8 cellular contexts compared by ENCODE assay signal in genomic region chr18:35267161-35267651, GRCh38. TPM values are rescaled to one million over a fixed set of nuclear protein-coding genes. Genes with fewer than 3 reads are reported as not detected.
DNase-seq lines count a peak whose midpoint lies in the region; ATAC-seq, FAIRE-seq and TF ChIP-seq lines count a peak whose summit lies in the region.

No MANE protein-coding gene starts in this region.

- CTCF ChIA-PET in mammary epithelial cell (lab: Charles Lee; ENCODE audit: low non-redundant PET), result no interaction called here

- in situ Hi-C loops in mammary epithelial cell (cut with MboI; ENCODE audit: low sequenced_read_pairs in 2 of 2), result no loop called here

- no peaks in the 10 kb centered on the region for H3K27me3 ChIP-seq in mammary epithelial cell (ENCODE audit: insufficient read depth, low read length)

- H3K36me3 ChIP-seq in mammary epithelial cell (ENCODE audit: insufficient read depth, low read length), result no peaks in the 10 kb centered on the region
- H3K36me3 ChIP-seq in kidney (ENCODE audit: control insufficient read depth in 1 of 2, insufficient read depth in 2 of 2, low read length in 2 of 2), result peaks cover 2 to 5% of the 10 kb centered on the region in 2 donors

- no peak for TF ChIP-seq CTCF in mammary epithelial cell (conservative IDR thresholded peaks at IDR 0.05 in 1 of 2, IDR thresholded peaks at IDR 0.05 in 1 of 2; ENCODE audit: extremely low read depth in 1 of 2, insufficient read depth in 1 of 2, low read depth in 1 of 2, low read length in 2 of 2)
- no peak for TF ChIP-seq CTCF in kidney (IDR thresholded peaks at IDR 0.05; ENCODE audit: borderline replicate concordance, extremely low read depth, insufficient read depth)

- peak overlapping the region; percentile 83 for H3K4me2 ChIP-seq in mammary epithelial cell (ENCODE audit: insufficient read depth, low read depth, low read length)

- H3K79me2 ChIP-seq in mammary epithelial cell (ENCODE audit: insufficient read depth, low read length), result no peaks in the 10 kb centered on the region

- peak; percentile 76 for ATAC-seq in GM18511 (IDR thresholded peaks at IDR 0.05; ENCODE audit: unreplicated experiment)
- peak; percentile 80 for ATAC-seq in HG03342 (IDR thresholded peaks at IDR 0.05; ENCODE audit: unreplicated experiment)
- ATAC-seq in HG03280 (IDR thresholded peaks at IDR 0.05; ENCODE audit: unreplicated experiment), result no peak

- H3K9ac ChIP-seq in mammary epithelial cell (ENCODE audit: insufficient read depth, low read length) (no peak overlapping the region), kidney (ENCODE audit: low read length in 2 of 2) (peak overlapping the region; percentile 48 to 61)

- peak overlapping the region; percentile 91 for H2AFZ ChIP-seq in mammary epithelial cell (ENCODE audit: low read depth, low read length)

- WGBS in mammary epithelial cell (ENCODE audit: low coverage, missing lambda C conversion rate), result 9% methylated on average over 25 of the region's 48 CpGs

- H3K27ac ChIP-seq in mammary epithelial cell (ENCODE audit: insufficient read depth, low read depth, low read length), result no peak overlapping the region
- peak overlapping the region; percentile 37 to 67 for H3K27ac ChIP-seq in kidney (ENCODE audit: low read depth in 2 of 2, low read length in 2 of 2)

- H3K9me3 ChIP-seq in mammary epithelial cell (replicated peaks; ENCODE audit: insufficient read depth, low read length) (peaks cover 21% of the 10 kb centered on the region), kidney (ENCODE audit: control insufficient read depth in 1 of 2, low read length in 2 of 2) (peaks cover 0 to 5% of the 10 kb centered on the region in 2 donors)

- H3K4me3 ChIP-seq in mammary epithelial cell (replicated peaks in 1 of 3; ENCODE audit: insufficient read depth in 1 of 3, low read depth in 2 of 3, low read length in 3 of 3) (peak overlapping the region; percentile 29 to 36 (median 35)), kidney (ENCODE audit: low read length in 2 of 2) (peak overlapping the region; percentile 44 to 67)

- H4K20me1 ChIP-seq in mammary epithelial cell (ENCODE audit: insufficient read depth, low read length), result no peaks in the 10 kb centered on the region

- FAIRE-seq in kidney (lab: Jason Lieb, UNC), result no peak

- no TSS peak for BruUV-seq in mammary epithelial cell (replicated peaks; lab: Mats Ljungman, UMichigan)

- DNase-seq in activated CD4-positive, CD25-positive, alpha-beta regulatory T cell (lab: John Stamatoyannopoulos, UW), result peak; percentile 24 to 64 (median 56)
- no peak for DNase-seq in mammary epithelial cell
- DNase-seq in kidney, result peak; percentile 93
- DNase-seq in stimulated activated CD4-positive, alpha-beta T cell treated with anti-CD3 and anti-CD28 coated beads, Interleukin-4, amount 100 ng/mL, for 1 hour, result peak; percentile 78
- no peak for DNase-seq in SW480 (ENCODE audit: low spot score)

- peaks cover 4% of the 10 kb centered on the region for H3K4me1 ChIP-seq in mammary epithelial cell (ENCODE audit: insufficient read depth, low read length)
- peaks cover 0 to 3% of the 10 kb centered on the region in 2 donors for H3K4me1 ChIP-seq in kidney (ENCODE audit: control insufficient read depth in 1 of 2, insufficient read depth in 1 of 2, low read depth in 1 of 2, low read length in 2 of 2)

- intact Hi-C loops in mammary epithelial cell (cut with micrococcal nuclease), result no loop called here
- intact Hi-C loops in kidney (cut with DNase I), result no loop called here

- dilution Hi-C loops in mammary epithelial cell (cut with HindIII; ENCODE audit: low sequenced_read_pairs), result no loop called here

RNA-seq across cellular contexts. Expression of gene ZSCAN30, which starts 22.8 kb away (rescaled TPM):
- total RNA-seq in mammary epithelial cell (10 to 100 TPM; 15.4 to 17.3 TPM), kidney (20.7 TPM)
- polyA plus RNA-seq in mammary epithelial cell (4.0 TPM), kidney (ENCODE audit: insufficient read depth, low read depth, low replicate concordance) (10.0 TPM)
- 2.8 TPM for polyA minus RNA-seq in mammary epithelial cell

RNA-seq across cellular contexts. Expression of gene ZNF397, which starts 26.4 kb away (rescaled TPM):
- total RNA-seq in mammary epithelial cell (10 to 100 TPM; 13.3 to 15.5 TPM), kidney (28.6 TPM)
- polyA plus RNA-seq in mammary epithelial cell (4.2 TPM), kidney (ENCODE audit: insufficient read depth, low read depth, low replicate concordance) (15.5 TPM)
- polyA minus RNA-seq in mammary epithelial cell, result 3.0 TPM

Comparison
In these comparisons a context has a peak if more than half of its experiments do, and no peak if none do; other contexts are left out.
1. DNase-seq: peak in activated CD4-positive, CD25-positive, alpha-beta regulatory T cell (4 of 4), kidney (single experiment) and stimulated activated CD4-positive, alpha-beta T cell treated with anti-CD3 and anti-CD28 coated beads, Interleukin-4, amount 100 ng/mL, for 1 hour (single experiment); none in mammary epithelial cell (single experiment) and SW480 (single experiment).